In the genomic region with DNA sequence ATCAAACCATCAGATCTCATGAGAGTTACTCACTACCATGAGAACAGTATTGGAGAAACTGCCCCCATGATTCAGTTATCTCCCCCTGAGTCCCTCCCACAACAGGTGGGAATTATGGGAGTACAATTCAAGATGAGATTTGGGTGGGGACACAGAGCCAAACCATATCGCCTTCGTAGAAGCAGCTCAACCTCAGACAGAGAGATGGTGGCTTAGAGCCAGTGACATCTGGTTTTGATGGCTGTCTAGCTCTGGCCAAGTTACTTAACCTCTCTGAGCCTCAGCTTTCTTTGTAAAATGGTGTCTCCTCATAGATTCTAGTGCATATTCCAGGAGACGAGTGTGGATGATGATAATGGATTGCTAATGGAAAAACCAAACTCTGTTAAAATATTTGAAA, we compare ENCODE assay signal across 17 cellular contexts. TPM values are rescaled to one million over a fixed set of nuclear protein-coding genes. Genes with fewer than 3 reads are reported as not detected.
"Had no signal": no experiment of that assay in that cellular context is flagged by ENCODE, and none has a peak within 500 bp of the region (broad histone marks: within the 10 kb centered on the region; RNA-seq: fewer than 3 reads in every experiment).

No MANE protein-coding gene starts in this region.

- H3K4me3 Mint-ChIP-seq: brain; central memory CD8-positive, alpha-beta T cell; natural killer cell treated with Interleukin-12 subunit alpha and Interleukin-12 subunit beta and Interleukin-15 and Interleukin-18, amount 100 ng/mL, for 72 hours; stimulated activated naive B cell treated with anti-CD40 and anti-IgM and Interleukin-4, amounts not matched to agents 10 μg/mL and 1 μg/mL and 100 μg/mL, for 72 hours had no signal

- H3K27ac Mint-ChIP-seq: brain; natural killer cell treated with Interleukin-12 subunit alpha and Interleukin-12 subunit beta and Interleukin-15 and Interleukin-18, amount 100 ng/mL, for 72 hours; stimulated activated naive B cell treated with anti-CD40 and anti-IgM and Interleukin-4, amounts not matched to agents 10 μg/mL and 1 μg/mL and 100 μg/mL, for 72 hours had no signal

- H3K36me3 ChIP-seq: WERI-Rb-1 had no signal

- H3K9me3 ChIP-seq: esophagus muscularis mucosa, left ventricle myocardium inferior, mucosa of descending colon, transverse colon, vagina had no signal

- H3K36me3 Mint-ChIP-seq: brain; natural killer cell treated with Interleukin-12 subunit alpha and Interleukin-12 subunit beta and Interleukin-15 and Interleukin-18, amount 100 ng/mL, for 72 hours had no signal

- H3K4me1 ChIP-seq: esophagus muscularis mucosa, left ventricle myocardium inferior, vagina had no signal

- DNase-seq: amygdala; hypothalamus; left ventricle myocardium inferior; mucosa of descending colon; stimulated activated CD4-positive, alpha-beta T cell treated with anti-CD3 and anti-CD28 coated beads, Interleukin-12 subunit alpha, Interleukin-12 subunit beta, amount 100 ng/mL, for 4 hours; stimulated activated naive B cell treated with anti-CD40 and anti-IgM and Interleukin-4, amounts not matched to agents 10 μg/mL and 1 μg/mL and 100 μg/mL, for 72 hours; WERI-Rb-1 had no signal

- H3K4me3 ChIP-seq: coronary artery, esophagus muscularis mucosa, left ventricle myocardium inferior, mucosa of descending colon, transverse colon, vagina had no signal

- H3K27me3 Mint-ChIP-seq: central memory CD8-positive, alpha-beta T cell; natural killer cell treated with Interleukin-12 subunit alpha and Interleukin-12 subunit beta and Interleukin-15 and Interleukin-18, amount 100 ng/mL, for 72 hours; stimulated activated naive B cell treated with anti-CD40 and anti-IgM and Interleukin-4, amounts not matched to agents 10 μg/mL and 1 μg/mL and 100 μg/mL, for 72 hours had no signal

- H3K27me3 ChIP-seq: esophagus muscularis mucosa, transverse colon, vagina had no signal

- ATAC-seq: natural killer cell treated with Interleukin-12 subunit alpha and Interleukin-12 subunit beta and Interleukin-15 and Interleukin-18, amount 100 ng/mL, for 72 hours; SK-N-SH treated with all-trans-retinoic acid at 6 μM for 48 hours; stimulated activated naive B cell treated with anti-CD40 and anti-IgM and Interleukin-4, amounts not matched to agents 10 μg/mL and 1 μg/mL and 100 μg/mL, for 72 hours had no signal

- H3K9me3 Mint-ChIP-seq: brain; central memory CD8-positive, alpha-beta T cell; natural killer cell treated with Interleukin-12 subunit alpha and Interleukin-12 subunit beta and Interleukin-15 and Interleukin-18, amount 100 ng/mL, for 72 hours; stimulated activated naive B cell treated with anti-CD40 and anti-IgM and Interleukin-4, amounts not matched to agents 10 μg/mL and 1 μg/mL and 100 μg/mL, for 72 hours had no signal

- H3K27ac ChIP-seq: coronary artery, esophagus muscularis mucosa, left ventricle myocardium inferior, transverse colon, vagina, WERI-Rb-1 had no signal

- H3K4me1 Mint-ChIP-seq: brain; central memory CD8-positive, alpha-beta T cell had no signal

RNA-seq across cellular contexts. Expression of a gene that starts 54.8 kb away (rescaled TPM):
- total RNA-seq: activated CD8-positive, alpha-beta memory T cell treated with anti-CD3 and anti-CD28 coated beads for 36 hours; fibroblast of villous mesenchyme; left ventricle myocardium inferior; natural killer cell treated with Interleukin-12 subunit alpha and Interleukin-12 subunit beta and Interleukin-15 and Interleukin-18, amount 100 ng/mL, for 72 hours had no signal
